Comparison of ENCODE assay signal across 1 cellular context in genomic region chr11:64870176-64870892, GRCh38.
TF ChIP-seq lines count a peak whose summit lies in the region.

No MANE protein-coding gene starts in this region.

TF ChIP-seq in K562, 482 proteins besides CTCF, POLR2A, EP300 and RAD21 (continued from another document and continues in another):
- TF ChIP-seq CHAMP1 (IDR thresholded peaks at IDR 0.05) (no peak), GATAD2B (IDR thresholded peaks at IDR 0.05; ENCODE audit: borderline replicate concordance) (0 out of 2 replicates have a peak, but pooled peaks have one; percentile 52), ZNF740 (CRISPR knock-in tag; IDR thresholded peaks at IDR 0.05) (no peak), ZNF740 (tag; IDR thresholded peaks at IDR 0.05) (no peak), RBBP5 (IDR thresholded peaks at IDR 0.05; ENCODE audit: borderline replicate concordance, insufficient read depth, low read length, poor library complexity, severe bottlenecking) (peak; percentile 13), HOXB6 (CRISPR knock-in tag; IDR thresholded peaks at IDR 0.05; ENCODE audit: borderline replicate concordance) (no peak), FOXP4 (CRISPR knock-in tag; IDR thresholded peaks at IDR 0.05; ENCODE audit: borderline replicate concordance) (no peak), KHSRP (IDR thresholded peaks at IDR 0.05) (no peak), HDAC3 (IDR thresholded peaks at IDR 0.05; ENCODE audit: borderline replicate concordance, partially characterized antibody) (no peak), EGR1 (conservative IDR thresholded peaks at IDR 0.05) (no peak), MBD2 (IDR thresholded peaks at IDR 0.05; ENCODE audit: borderline replicate concordance, low read depth) (peak; percentile 21; the same call in 1 of the 2 replicates), NONO (IDR thresholded peaks at IDR 0.05; ENCODE audit: low read depth in 2 of 2, low read length in 1 of 2) (no peak), ZSCAN29 (IDR thresholded peaks at IDR 0.05) (no peak), CHD7 (IDR thresholded peaks at IDR 0.05; ENCODE audit: low read depth, low read length) (no peak), BRCA1 (IDR thresholded peaks at IDR 0.05) (no peak), BRCA1 (CRISPR knock-in tag; IDR thresholded peaks at IDR 0.05) (no peak), ZNF12 (CRISPR knock-in tag; IDR thresholded peaks at IDR 0.05) (no peak), ZC3H4 (CRISPR knock-in tag; IDR thresholded peaks at IDR 0.05; ENCODE audit: borderline replicate concordance) (no peak), TOE1 (IDR thresholded peaks at IDR 0.05; ENCODE audit: borderline replicate concordance) (no peak), TOE1 (CRISPR knock-in tag; IDR thresholded peaks at IDR 0.05; ENCODE audit: borderline replicate concordance, low read depth) (no peak), SIRT6 (IDR thresholded peaks at IDR 0.05; ENCODE audit: low read depth, low read length) (no peak), MCM2 (IDR thresholded peaks at IDR 0.05; ENCODE audit: low read depth) (no peak), TBL1XR1 (IDR thresholded peaks at IDR 0.05; ENCODE audit: low read length in 2 of 2) (no peak; a peak in 1 of 4 replicates), ZNF583 (CRISPR knock-in tag; IDR thresholded peaks at IDR 0.05) (no peak), STAT5B (CRISPR knock-in tag; IDR thresholded peaks at IDR 0.05) (no peak), SMARCC2 (IDR thresholded peaks at IDR 0.05; ENCODE audit: low read depth) (no peak; the same call in 1 of the 2 replicates), HEY1 (CRISPR knock-in tag; IDR thresholded peaks at IDR 0.05; ENCODE audit: borderline replicate concordance) (no peak), NFRKB (IDR thresholded peaks at IDR 0.05; ENCODE audit: low read depth) (no peak), RUNX1 (IDR thresholded peaks at IDR 0.05; ENCODE audit: low read depth) (no peak), KLF6 (CRISPR knock-in tag; IDR thresholded peaks at IDR 0.05; ENCODE audit: borderline replicate concordance) (no peak), HNRNPLL (IDR thresholded peaks at IDR 0.05; ENCODE audit: low read depth, low read length, poor library complexity, severe bottlenecking) (no peak), FOXK1 (CRISPR knock-in tag; IDR thresholded peaks at IDR 0.05; ENCODE audit: borderline replicate concordance) (no peak), CREB3 (tag; conservative IDR thresholded peaks at IDR 0.05; ENCODE audit: low read depth) (no peak), CHD4 (IDR thresholded peaks at IDR 0.05; ENCODE audit: insufficient read depth, insufficient replicate concordance, low read depth, low read length, poor library complexity, severe bottlenecking) (no peak), YBX1 (IDR thresholded peaks at IDR 0.05) (no peak), TGIF2 (CRISPR knock-in tag; IDR thresholded peaks at IDR 0.05) (no peak), PTTG1 (tag; IDR thresholded peaks at IDR 0.05; ENCODE audit: low read depth) (no peak), TSC22D4 (tag; IDR thresholded peaks at IDR 0.05) (no peak), FOXA1 (IDR thresholded peaks at IDR 0.05; ENCODE audit: borderline replicate concordance) (no peak)
- TF ChIP-seq, protein P1, sequence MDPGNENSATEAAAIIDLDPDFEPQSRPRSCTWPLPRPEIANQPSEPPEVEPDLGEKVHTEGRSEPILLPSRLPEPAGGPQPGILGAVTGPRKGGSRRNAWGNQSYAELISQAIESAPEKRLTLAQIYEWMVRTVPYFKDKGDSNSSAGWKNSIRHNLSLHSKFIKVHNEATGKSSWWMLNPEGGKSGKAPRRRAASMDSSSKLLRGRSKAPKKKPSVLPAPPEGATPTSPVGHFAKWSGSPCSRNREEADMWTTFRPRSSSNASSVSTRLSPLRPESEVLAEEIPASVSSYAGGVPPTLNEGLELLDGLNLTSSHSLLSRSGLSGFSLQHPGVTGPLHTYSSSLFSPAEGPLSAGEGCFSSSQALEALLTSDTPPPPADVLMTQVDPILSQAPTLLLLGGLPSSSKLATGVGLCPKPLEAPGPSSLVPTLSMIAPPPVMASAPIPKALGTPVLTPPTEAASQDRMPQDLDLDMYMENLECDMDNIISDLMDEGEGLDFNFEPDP (CRISPR knock-in tag; IDR thresholded peaks at IDR 0.05) = no peak
- TF ChIP-seq, protein P2, sequence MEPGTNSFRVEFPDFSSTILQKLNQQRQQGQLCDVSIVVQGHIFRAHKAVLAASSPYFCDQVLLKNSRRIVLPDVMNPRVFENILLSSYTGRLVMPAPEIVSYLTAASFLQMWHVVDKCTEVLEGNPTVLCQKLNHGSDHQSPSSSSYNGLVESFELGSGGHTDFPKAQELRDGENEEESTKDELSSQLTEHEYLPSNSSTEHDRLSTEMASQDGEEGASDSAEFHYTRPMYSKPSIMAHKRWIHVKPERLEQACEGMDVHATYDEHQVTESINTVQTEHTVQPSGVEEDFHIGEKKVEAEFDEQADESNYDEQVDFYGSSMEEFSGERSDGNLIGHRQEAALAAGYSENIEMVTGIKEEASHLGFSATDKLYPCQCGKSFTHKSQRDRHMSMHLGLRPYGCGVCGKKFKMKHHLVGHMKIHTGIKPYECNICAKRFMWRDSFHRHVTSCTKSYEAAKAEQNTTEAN (CRISPR knock-in tag; IDR thresholded peaks at IDR 0.05) = no peak
- TF ChIP-seq, protein P3, sequence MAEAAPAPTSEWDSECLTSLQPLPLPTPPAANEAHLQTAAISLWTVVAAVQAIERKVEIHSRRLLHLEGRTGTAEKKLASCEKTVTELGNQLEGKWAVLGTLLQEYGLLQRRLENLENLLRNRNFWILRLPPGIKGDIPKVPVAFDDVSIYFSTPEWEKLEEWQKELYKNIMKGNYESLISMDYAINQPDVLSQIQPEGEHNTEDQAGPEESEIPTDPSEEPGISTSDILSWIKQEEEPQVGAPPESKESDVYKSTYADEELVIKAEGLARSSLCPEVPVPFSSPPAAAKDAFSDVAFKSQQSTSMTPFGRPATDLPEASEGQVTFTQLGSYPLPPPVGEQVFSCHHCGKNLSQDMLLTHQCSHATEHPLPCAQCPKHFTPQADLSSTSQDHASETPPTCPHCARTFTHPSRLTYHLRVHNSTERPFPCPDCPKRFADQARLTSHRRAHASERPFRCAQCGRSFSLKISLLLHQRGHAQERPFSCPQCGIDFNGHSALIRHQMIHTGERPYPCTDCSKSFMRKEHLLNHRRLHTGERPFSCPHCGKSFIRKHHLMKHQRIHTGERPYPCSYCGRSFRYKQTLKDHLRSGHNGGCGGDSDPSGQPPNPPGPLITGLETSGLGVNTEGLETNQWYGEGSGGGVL (CRISPR knock-in tag; IDR thresholded peaks at IDR 0.05) = no peak
